In genomic region chr16:78704421-78704820, GRCh38 we compare ENCODE assay signal across 17 cellular contexts.
DNase-seq lines count a peak whose midpoint lies in the region; ATAC-seq and TF ChIP-seq lines count a peak whose summit lies in the region.
"Had no signal": no experiment of that assay in that cellular context is flagged by ENCODE, and none has a peak within 500 bp of the region (broad histone marks: within the 10 kb centered on the region; RNA-seq: fewer than 3 reads in every experiment).

No MANE protein-coding gene starts in this region.

- no peak for ATAC-seq in activated CD4-positive, CD25-positive, alpha-beta regulatory T cell treated with anti-CD3 and anti-CD28 coated beads, Interleukin-2, amount 50 U/mL, for 24 hours
- ATAC-seq in GM21360 (IDR thresholded peaks at IDR 0.05; ENCODE audit: unreplicated experiment): no peak
- ATAC-seq: GM23338, HCT116, PC-3 had no signal

- H3K9ac ChIP-seq in neural cell (ENCODE audit: low read length): no peak overlapping the region

- TF ChIP-seq RAD21 in neural cell (conservative IDR thresholded peaks at IDR 0.05): no peak

- H3K36me3 ChIP-seq in neural cell (ENCODE audit: insufficient read depth, low read length): no peaks in the 10 kb centered on the region

- no peaks in the 10 kb centered on the region for H3K79me2 ChIP-seq in neural cell (replicated peaks; ENCODE audit: insufficient read depth, low read length)

- H4K20me1 ChIP-seq in neural cell (ENCODE audit: insufficient read depth): no peaks in the 10 kb centered on the region

- H3K4me3 ChIP-seq in neural cell (ENCODE audit: low read length): no peak overlapping the region
- H3K4me3 ChIP-seq: GM23338 had no signal

- TF ChIP-seq CTCF in neural cell (IDR thresholded peaks at IDR 0.05; ENCODE audit: poor library complexity, severe bottlenecking): no peak

- H3K27me3 ChIP-seq in neural cell (ENCODE audit: insufficient read depth, low read depth, low read length): no peaks in the 10 kb centered on the region

- no peaks in the 10 kb centered on the region for H3F3A ChIP-seq in neural cell (ENCODE audit: insufficient read depth, low read length, poor library complexity, severe bottlenecking)

- no peaks in the 10 kb centered on the region for H3K9me3 ChIP-seq in neural cell (ENCODE audit: low read length)

- DNase-seq in AG08395 (ENCODE audit: low spot score): peak; percentile 57
- peak; percentile 10 for DNase-seq in NCI-H526 treated with DMSO at 0.1 percent for 48 hours (lab: John Stamatoyannopoulos, UW)
- peak; percentile 14 for DNase-seq in fibroblast of gingiva (ENCODE audit: low read depth)
- DNase-seq in activated effector memory CD4-positive, alpha-beta T cell treated with anti-CD3 and anti-CD28 coated beads, Interleukin-2, amount 50 U/mL, for 16 hours: no peak
- no peak for DNase-seq in DMS 273 (lab: John Stamatoyannopoulos, UW; ENCODE audit: unreplicated experiment)
- DNase-seq: Caco-2; CD4-positive, CD25-positive, alpha-beta regulatory T cell; DMS53; MV-4-11; NCI-H1417 treated with DMSO at 0.1 percent for 48 hours; NCI-H1930; PC-3 had no signal

- no peak for TF ChIP-seq EP300 in neural cell (conservative IDR thresholded peaks at IDR 0.05; ENCODE audit: poor library complexity, severe bottlenecking)

- H3K27ac ChIP-seq in neural cell (ENCODE audit: low read length): peak overlapping the region; percentile 61

- no peak overlapping the region for H3K4me2 ChIP-seq in neural cell (ENCODE audit: low read length)
- H3K4me2 ChIP-seq: GM23338 had no signal

- no peaks in the 10 kb centered on the region for H3K9me2 ChIP-seq in neural cell (ENCODE audit: insufficient read depth, low read length)

- no peak overlapping the region for H2AFZ ChIP-seq in neural cell (ENCODE audit: low read depth, low read length)
- H2AFZ ChIP-seq: GM23338 had no signal

TF ChIP-seq in neural cell, 6 proteins besides CTCF, POLR2A, EP300 and RAD21:
- TF ChIP-seq POLR2AphosphoS5 (IDR thresholded peaks at IDR 0.05) (no peak), SMC3 (conservative IDR thresholded peaks at IDR 0.05; ENCODE audit: poor library complexity) (no peak), TAF1 (IDR thresholded peaks at IDR 0.05; ENCODE audit: low read depth) (no peak), REST (IDR thresholded peaks at IDR 0.05; ENCODE audit: borderline replicate concordance) (no peak), EZH2 (IDR thresholded peaks at IDR 0.05; ENCODE audit: borderline replicate concordance, insufficient read depth, low read length, poor library complexity, severe bottlenecking) (no peak), MXI1 (conservative IDR thresholded peaks at IDR 0.05; ENCODE audit: poor library complexity, severe bottlenecking) (no peak)

Comparison
In these comparisons a context has a peak if more than half of its experiments do, and no peak if none do; other contexts are left out.
1. DNase-seq: peak in AG08395 (single experiment), NCI-H526 treated with DMSO at 0.1 percent for 48 hours (single experiment) and fibroblast of gingiva (single experiment); none in activated effector memory CD4-positive, alpha-beta T cell treated with anti-CD3 and anti-CD28 coated beads, Interleukin-2, amount 50 U/mL, for 16 hours (single experiment) and DMS 273 (single experiment).